ENCODE assay signal across 8 cellular contexts in genomic region chrX:120560405-120560841, GRCh38. TPM values are rescaled to one million over a fixed set of nuclear protein-coding genes. Genes with fewer than 3 reads are reported as not detected.
DNase-seq lines count a peak whose midpoint lies in the region; ATAC-seq and TF ChIP-seq lines count a peak whose summit lies in the region.

No MANE protein-coding gene starts in this region.

- peak; percentile 36 for ATAC-seq in GM21381 (IDR thresholded peaks at IDR 0.05; ENCODE audit: unreplicated experiment)
- peak; percentile 35 for ATAC-seq in stimulated activated naive CD8-positive, alpha-beta T cell treated with anti-CD3 and anti-CD28 coated beads, Interleukin-15, Interleukin-2, amounts not matched to agents 100 U/mL and 50 U/mL, for 24 hours

- peak overlapping the region; percentile 97 for H3K27ac ChIP-seq in C4-2B

- H3K4me1 Mint-ChIP-seq in IgD-negative memory B cell, result peaks cover 18 to 25% (median 21%) of the 10 kb centered on the region in 3 donors

- peak; percentile 24 for DNase-seq in activated CD4-positive, alpha-beta T cell treated with anti-CD3 and anti-CD28 coated beads, Interleukin-2, amount 50 U/mL, for 1 hour
- peak; percentile 6 for DNase-seq in effector CD4-positive, alpha-beta T cell
- DNase-seq in mucosa of gallbladder (ENCODE audit: low spot score) (peak; percentile 16), NCI-H526 treated with DMSO at 0.1 percent for 48 hours (lab: John Stamatoyannopoulos, UW) (no peak)
- peak; percentile 37 for DNase-seq in stimulated activated naive CD8-positive, alpha-beta T cell treated with anti-CD3 and anti-CD28 coated beads, Interleukin-15, Interleukin-2, amounts not matched to agents 100 U/mL and 50 U/mL, for 24 hours

- peak overlapping the region; percentile 89 to 98 (median 96) for H3K27ac Mint-ChIP-seq in IgD-negative memory B cell

- H3K9me3 Mint-ChIP-seq in IgD-negative memory B cell, result no peaks in the 10 kb centered on the region

- H3K4me3 Mint-ChIP-seq in IgD-negative memory B cell, result peak overlapping the region; percentile 86 to 99 (median 96)

- H3K36me3 Mint-ChIP-seq in IgD-negative memory B cell, result peaks cover 2% of the 10 kb centered on the region

- no peaks in the 10 kb centered on the region for H3K27me3 Mint-ChIP-seq in IgD-negative memory B cell

- no peak for TF ChIP-seq CTCF in C4-2B (conservative IDR thresholded peaks at IDR 0.05)

RNA-seq across cellular contexts. Expression of gene CUL4B, which starts 0.3 kb away (rescaled TPM):
- polyA plus RNA-seq in IgD-negative memory B cell, result 18.0 TPM
- 36.1 TPM for total RNA-seq in mucosa of gallbladder

RNA-seq across cellular contexts. Expression of gene MCTS1, which starts 43.5 kb away (rescaled TPM):
- polyA plus RNA-seq in IgD-negative memory B cell, result 72.3 TPM
- total RNA-seq in mucosa of gallbladder, result 28.1 TPM
